23 cellular contexts compared by ENCODE assay signal in genomic region chr13:77952737-77953136, GRCh38. TPM values are rescaled to one million over a fixed set of nuclear protein-coding genes. Genes with fewer than 3 reads are reported as not detected.
"Had no signal": no experiment of that assay in that cellular context is flagged by ENCODE, and none has a peak within 500 bp of the region (broad histone marks: within the 10 kb centered on the region; RNA-seq: fewer than 3 reads in every experiment).

No MANE protein-coding gene starts in this region.

- H3K4me1 ChIP-seq: sigmoid colon, spleen, testis, vagina had no signal

- H3K27ac ChIP-seq: sigmoid colon, spleen, testis, vagina had no signal

- H3K4me3 ChIP-seq: mucosa of descending colon, sigmoid colon, spleen, testis, vagina had no signal

- DNase-seq: activated CD4-positive, alpha-beta memory T cell treated with anti-CD3 and anti-CD28 coated beads, Interleukin-2, amount 10 ng/mL, durations not matched to agents 7 days and 5 days; activated CD4-positive, alpha-beta T cell treated with anti-CD3 and anti-CD28 coated beads, Interleukin-2, amount 10 ng/mL, durations not matched to agents 24 days and 14 days; activated effector memory CD4-positive, alpha-beta T cell treated with Interleukin-2 at 50 U/mL for 16 hours; activated naive CD4-positive, alpha-beta T cell treated with anti-CD3 and anti-CD28 coated beads for 36 hours; activated naive CD8-positive, alpha-beta T cell treated with anti-CD3 and anti-CD28 coated beads, Interleukin-2, amount 10 ng/mL, durations not matched to agents 7 days and 5 days; activated T-cell treated with anti-CD3 and anti-CD28 coated beads, Interleukin-2, amount 50 U/mL, for 72 hours; amygdala; cortex of kidney; erythroblast; foreskin fibroblast; left ventricle myocardium superior; mammary epithelial cell; mucosa of descending colon; nephron progenitor cell; sigmoid colon; spleen; stimulated activated CD4-positive, alpha-beta T cell treated with anti-CD3 and anti-CD28 coated beads, Interleukin-4, amount 100 ng/mL, for 1 hour; stimulated activated naive CD4-positive, alpha-beta T cell; T-helper 17 cell; testis had no signal

- H3K36me3 Mint-ChIP-seq: activated naive CD8-positive, alpha-beta T cell treated with anti-CD3 and anti-CD28 coated beads, Interleukin-2, amount 10 ng/mL, durations not matched to agents 7 days and 5 days; type B pancreatic cell had no signal

- H3K4me1 Mint-ChIP-seq: activated CD4-positive, alpha-beta memory T cell treated with anti-CD3 and anti-CD28 coated beads, Interleukin-2, amount 10 ng/mL, durations not matched to agents 7 days and 5 days; activated CD4-positive, alpha-beta T cell treated with anti-CD3 and anti-CD28 coated beads, Interleukin-2, amount 10 ng/mL, durations not matched to agents 24 days and 14 days; activated naive CD8-positive, alpha-beta T cell treated with anti-CD3 and anti-CD28 coated beads, Interleukin-2, amount 10 ng/mL, durations not matched to agents 7 days and 5 days; nephron progenitor cell; T-helper 17 cell had no signal

- H3K36me3 ChIP-seq: sigmoid colon, spleen, vagina had no signal

- H3K4me3 Mint-ChIP-seq: activated CD4-positive, alpha-beta memory T cell treated with anti-CD3 and anti-CD28 coated beads, Interleukin-2, amount 10 ng/mL, durations not matched to agents 7 days and 5 days; activated CD4-positive, alpha-beta T cell treated with anti-CD3 and anti-CD28 coated beads, Interleukin-2, amount 10 ng/mL, durations not matched to agents 24 days and 14 days; activated naive CD4-positive, alpha-beta T cell treated with anti-CD3 and anti-CD28 coated beads for 36 hours; activated naive CD8-positive, alpha-beta T cell treated with anti-CD3 and anti-CD28 coated beads, Interleukin-2, amount 10 ng/mL, durations not matched to agents 7 days and 5 days; activated T-cell treated with anti-CD3 and anti-CD28 coated beads, Interleukin-2, amount 50 U/mL, for 72 hours; nephron progenitor cell; T-helper 17 cell; type B pancreatic cell had no signal

- H3K9me3 ChIP-seq: sigmoid colon, testis, vagina had no signal

- H3K27me3 ChIP-seq: sigmoid colon, spleen, testis, vagina had no signal

- H3K9me3 Mint-ChIP-seq: activated CD4-positive, alpha-beta memory T cell treated with anti-CD3 and anti-CD28 coated beads, Interleukin-2, amount 10 ng/mL, durations not matched to agents 7 days and 5 days; activated CD4-positive, alpha-beta T cell treated with anti-CD3 and anti-CD28 coated beads, Interleukin-2, amount 10 ng/mL, durations not matched to agents 24 days and 14 days; activated naive CD4-positive, alpha-beta T cell treated with anti-CD3 and anti-CD28 coated beads for 36 hours; activated naive CD8-positive, alpha-beta T cell treated with anti-CD3 and anti-CD28 coated beads, Interleukin-2, amount 10 ng/mL, durations not matched to agents 7 days and 5 days; activated T-cell treated with anti-CD3 and anti-CD28 coated beads, Interleukin-2, amount 50 U/mL, for 72 hours had no signal

- H3K27ac Mint-ChIP-seq: activated CD4-positive, alpha-beta memory T cell treated with anti-CD3 and anti-CD28 coated beads, Interleukin-2, amount 10 ng/mL, durations not matched to agents 7 days and 5 days; activated CD4-positive, alpha-beta T cell treated with anti-CD3 and anti-CD28 coated beads, Interleukin-2, amount 10 ng/mL, durations not matched to agents 24 days and 14 days; activated naive CD4-positive, alpha-beta T cell treated with anti-CD3 and anti-CD28 coated beads for 36 hours; activated naive CD8-positive, alpha-beta T cell treated with anti-CD3 and anti-CD28 coated beads, Interleukin-2, amount 10 ng/mL, durations not matched to agents 7 days and 5 days; activated T-cell treated with anti-CD3 and anti-CD28 coated beads, Interleukin-2, amount 50 U/mL, for 72 hours; nephron progenitor cell; T-helper 17 cell; type B pancreatic cell had no signal

- ATAC-seq: activated CD4-positive, CD25-positive, alpha-beta regulatory T cell treated with anti-CD3 and anti-CD28 coated beads, Interleukin-2, amount 50 U/mL, for 24 hours; activated T-cell treated with anti-CD3 and anti-CD28 coated beads, Interleukin-2, amount 50 U/mL, for 72 hours; left ventricle myocardium superior; mucosa of descending colon; T-helper 17 cell had no signal

- H3K27me3 Mint-ChIP-seq: activated CD4-positive, alpha-beta T cell treated with anti-CD3 and anti-CD28 coated beads, Interleukin-2, amount 10 ng/mL, durations not matched to agents 24 days and 14 days; activated naive CD8-positive, alpha-beta T cell treated with anti-CD3 and anti-CD28 coated beads, Interleukin-2, amount 10 ng/mL, durations not matched to agents 7 days and 5 days; T-helper 17 cell; type B pancreatic cell had no signal

RNA-seq across cellular contexts. Expression of gene EDNRB, which starts 34.1 kb away (rescaled TPM):
- total RNA-seq: activated CD4-positive, alpha-beta memory T cell treated with anti-CD3 and anti-CD28 coated beads, Interleukin-2, amount 10 ng/mL, durations not matched to agents 7 days and 5 days; activated CD4-positive, alpha-beta T cell treated with anti-CD3 and anti-CD28 coated beads, Interleukin-2, amount 10 ng/mL, durations not matched to agents 24 days and 14 days; activated naive CD4-positive, alpha-beta T cell treated with anti-CD3 and anti-CD28 coated beads for 36 hours; activated naive CD8-positive, alpha-beta T cell treated with anti-CD3 and anti-CD28 coated beads, Interleukin-2, amount 10 ng/mL, durations not matched to agents 7 days and 5 days; activated T-cell treated with anti-CD3 and anti-CD28 coated beads, Interleukin-2, amount 50 U/mL, for 72 hours; T-helper 17 cell had no signal
